Comparison of ENCODE assay signal across 9 cellular contexts in the genomic region with DNA sequence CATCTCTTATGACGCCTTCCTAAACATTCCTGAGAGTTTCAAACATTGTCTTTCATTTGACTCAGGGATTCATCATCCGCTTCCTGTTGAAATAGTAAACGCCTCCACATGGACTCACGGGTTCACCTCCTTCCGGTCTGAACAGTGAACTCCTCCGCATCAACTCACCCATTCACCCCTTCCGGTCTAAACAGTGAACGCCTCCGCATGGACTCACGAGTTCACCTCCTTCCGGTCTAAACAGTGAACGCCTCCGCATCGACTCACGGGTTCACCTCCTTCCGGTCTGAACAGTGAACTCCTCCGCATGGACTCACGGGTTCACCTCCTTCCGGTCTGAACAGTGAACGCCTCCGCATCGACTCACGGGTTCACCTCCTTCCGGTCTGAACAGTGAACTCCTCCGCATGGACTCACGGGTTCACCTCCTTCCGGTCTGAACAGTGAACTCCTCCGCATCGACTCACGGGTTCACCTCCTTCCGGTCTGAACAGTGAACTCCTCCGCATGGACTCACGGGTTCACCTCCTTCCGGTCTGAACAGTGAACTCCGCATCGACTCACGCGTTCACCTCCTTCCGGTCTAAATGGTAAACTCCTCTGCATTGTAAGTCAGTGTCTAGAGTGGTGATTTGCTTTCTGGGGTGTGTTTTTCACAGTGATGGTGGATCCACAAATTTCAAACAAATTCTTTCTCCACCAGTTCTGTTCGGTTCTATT. TPM values are rescaled to one million over a fixed set of nuclear protein-coding genes. Genes with fewer than 3 reads are reported as not detected.
"Had no signal": no experiment of that assay in that cellular context is flagged by ENCODE, and none has a peak within 500 bp of the region (broad histone marks: within the 10 kb centered on the region; RNA-seq: fewer than 3 reads in every experiment).

No MANE protein-coding gene starts in this region.

RNA-seq across cellular contexts. Expression of gene TRIML1, which starts 20.4 kb away (rescaled TPM):
- total RNA-seq: epithelial cell of proximal tubule, esophagus squamous epithelium, liver, lung microvascular endothelial cell, omental fat pad, psoas muscle, right lobe of liver, suprapubic skin, upper lobe of right lung had no signal
- polyA plus RNA-seq: liver, psoas muscle had no signal

RNA-seq across cellular contexts. Expression of gene TRIML2, which starts 50.3 kb away (rescaled TPM):
- total RNA-seq: epithelial cell of proximal tubule, esophagus squamous epithelium, liver, lung microvascular endothelial cell, omental fat pad, psoas muscle, right lobe of liver, suprapubic skin, upper lobe of right lung had no signal
- polyA plus RNA-seq: liver, psoas muscle had no signal
